ENCODE assay signal across 1 cellular context in genomic region chr5:149617760-149618306, GRCh38.
TF ChIP-seq lines count a peak whose summit lies in the region.

No MANE protein-coding gene starts in this region.

TF ChIP-seq in GM23338, 12 proteins besides CTCF, POLR2A, EP300 and RAD21 (continued from another document):
- TF ChIP-seq ZNF462 (CRISPR knock-in tag; IDR thresholded peaks at IDR 0.05) (no peak), ZNF114 (CRISPR knock-in tag; IDR thresholded peaks at IDR 0.05) (no peak), EZH2phosphoT487 (IDR thresholded peaks at IDR 0.05; ENCODE audit: unreplicated experiment) (no peak), NANOG (IDR thresholded peaks at IDR 0.05; ENCODE audit: borderline replicate concordance) (no peak), REST (IDR thresholded peaks at IDR 0.05; ENCODE audit: unreplicated experiment) (no peak)
